In the genomic region with DNA sequence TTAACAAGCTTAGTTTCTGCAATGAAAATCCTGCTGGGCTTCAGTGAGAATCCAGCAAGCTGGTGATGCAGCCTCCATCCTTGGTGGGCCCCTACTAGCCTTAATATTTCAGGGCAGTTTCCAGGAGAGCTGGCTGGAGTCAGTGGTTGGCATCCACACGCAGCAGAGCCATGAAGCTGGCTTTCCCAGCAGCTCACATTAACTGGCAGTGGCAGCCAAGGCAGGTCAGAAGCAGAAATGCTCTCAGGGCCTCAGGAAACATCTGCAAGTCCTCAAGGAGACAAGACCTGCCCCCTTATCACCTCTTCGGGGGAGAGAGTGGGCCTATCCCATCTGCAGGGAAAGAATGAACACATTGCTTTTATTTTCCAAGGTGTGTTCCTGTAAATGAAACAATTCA, we compare ENCODE assay signal across 12 cellular contexts. TPM values are rescaled to one million over a fixed set of nuclear protein-coding genes. Genes with fewer than 3 reads are reported as not detected.
DNase-seq lines count a peak whose midpoint lies in the region; ATAC-seq and TF ChIP-seq lines count a peak whose summit lies in the region.
"Had no signal": no experiment of that assay in that cellular context is flagged by ENCODE, and none has a peak within 500 bp of the region (broad histone marks: within the 10 kb centered on the region; RNA-seq: fewer than 3 reads in every experiment).

No MANE protein-coding gene starts in this region.

- H3K4me3 ChIP-seq in GM23248 (no peak overlapping the region), heart right ventricle (no peak overlapping the region), stomach smooth muscle (ENCODE audit: low read length in 2 of 2) (no peak overlapping the region)

- H3K36me3 Mint-ChIP-seq in T-helper 17 cell (ENCODE audit: low read depth), result no peaks in the 10 kb centered on the region
- H3K36me3 Mint-ChIP-seq: activated CD8-positive, alpha-beta memory T cell treated with anti-CD3 and anti-CD28 coated beads, Interleukin-2, amount 10 ng/mL, durations not matched to agents 7 days and 5 days; activated naive CD4-positive, alpha-beta T cell treated with anti-CD3 and anti-CD28 coated beads, Interleukin-2, amount 50 U/mL, for 72 hours had no signal

- H3K27me3 Mint-ChIP-seq in T-helper 17 cell, result no peaks in the 10 kb centered on the region
- H3K27me3 Mint-ChIP-seq: activated CD8-positive, alpha-beta memory T cell treated with anti-CD3 and anti-CD28 coated beads, Interleukin-2, amount 10 ng/mL, durations not matched to agents 7 days and 5 days; stimulated activated naive B cell treated with anti-CD40 and anti-IgM and Interleukin-4, amounts not matched to agents 10 μg/mL and 1 μg/mL and 100 μg/mL, for 72 hours had no signal

- WGBS in GM23248 (ENCODE audit: low coverage in 1 of 2, low lambda C conversion rate in 2 of 2, missing lambda C conversion rate in 2 of 2), 2 experiments, result 56 to 62% methylated on average over 2 of the region's 2 CpGs
- 24 to 25% methylated on average over 2 of the region's 2 CpGs for WGBS in heart right ventricle, 2 donors

- H3K4me1 ChIP-seq in GM23248 (ENCODE audit: insufficient read depth) (peaks cover 28% of the 10 kb centered on the region), heart right ventricle (peaks cover 2 to 82% (median 16%) of the 10 kb centered on the region in 9 donors), stomach smooth muscle (ENCODE audit: control insufficient read depth, insufficient read depth, low read length) (peaks cover 7% of the 10 kb centered on the region)

- intact Hi-C loops in heart right ventricle (cut with DNase I), result no loop called here

- no peak overlapping the region for H3K4me2 ChIP-seq in GM23248 (ENCODE audit: unreplicated experiment)

- no peaks in the 10 kb centered on the region for H3K9me2 ChIP-seq in GM23248 (ENCODE audit: insufficient read depth)

- H3K27ac ChIP-seq in GM23248 (peak overlapping the region; percentile 14; the same call in 1 of the 2 replicates), heart right ventricle (peak overlapping the region in 5 of 10 donors; percentile 25 to 88 (median 59)), stomach smooth muscle (ENCODE audit: low read length) (peak overlapping the region; percentile 7)

- no peak overlapping the region for H3K4me3 Mint-ChIP-seq in T-helper 17 cell
- H3K4me3 Mint-ChIP-seq: activated CD8-positive, alpha-beta memory T cell treated with anti-CD3 and anti-CD28 coated beads, Interleukin-2, amount 10 ng/mL, durations not matched to agents 7 days and 5 days; stimulated activated naive B cell treated with anti-CD40 and anti-IgM and Interleukin-4, amounts not matched to agents 10 μg/mL and 1 μg/mL and 100 μg/mL, for 72 hours had no signal

- H2AFZ ChIP-seq in GM23248, result no peak overlapping the region

- peak overlapping the region; percentile 24 for H3K27ac Mint-ChIP-seq in T-helper 17 cell
- H3K27ac Mint-ChIP-seq: activated CD8-positive, alpha-beta memory T cell treated with anti-CD3 and anti-CD28 coated beads, Interleukin-2, amount 10 ng/mL, durations not matched to agents 7 days and 5 days; activated naive CD4-positive, alpha-beta T cell treated with anti-CD3 and anti-CD28 coated beads, Interleukin-2, amount 50 U/mL, for 72 hours; stimulated activated naive B cell treated with anti-CD40 and anti-IgM and Interleukin-4, amounts not matched to agents 10 μg/mL and 1 μg/mL and 100 μg/mL, for 72 hours had no signal

- H3K9ac ChIP-seq in GM23248 (no peak overlapping the region), stomach smooth muscle (ENCODE audit: low read length in 2 of 2) (no peak overlapping the region)

- peaks cover 14% of the 10 kb centered on the region for H3F3A ChIP-seq in GM23248 (ENCODE audit: insufficient read depth)

- H3K9me3 ChIP-seq in GM23248 (ENCODE audit: low read depth) (no peaks in the 10 kb centered on the region), T-helper 17 cell (ENCODE audit: control insufficient read depth, low read length, poor library complexity, severe bottlenecking) (no peaks in the 10 kb centered on the region), heart right ventricle (no peaks in the 10 kb centered on the region), stomach smooth muscle (ENCODE audit: control insufficient read depth in 2 of 2, low read length in 2 of 2) (no peaks in the 10 kb centered on the region)

- ATAC-seq in T-helper 17 cell (no peak), heart right ventricle (peak in 5 of 8 donors; percentile 3 to 54 (median 34)), GM21381 (IDR thresholded peaks at IDR 0.05; ENCODE audit: unreplicated experiment) (no peak)
- ATAC-seq: activated CD8-positive, alpha-beta memory T cell treated with anti-CD3 and anti-CD28 coated beads, Interleukin-2, amount 10 ng/mL, durations not matched to agents 7 days and 5 days; activated naive CD4-positive, alpha-beta T cell treated with anti-CD3 and anti-CD28 coated beads, Interleukin-2, amount 50 U/mL, for 72 hours had no signal

- no peaks in the 10 kb centered on the region for H3K36me3 ChIP-seq in GM23248 (ENCODE audit: low read depth)
- no peaks in the 10 kb centered on the region for H3K36me3 ChIP-seq in heart right ventricle
- H3K36me3 ChIP-seq in stomach smooth muscle (ENCODE audit: control insufficient read depth in 2 of 2, insufficient read depth in 2 of 2, low read length in 2 of 2), result no peaks in the 10 kb centered on the region

- in situ Hi-C loops in GM23248 (cut with MboI), result no loop called here

- H3K27me3 ChIP-seq in GM23248 (replicated peaks; ENCODE audit: insufficient read depth) (no peaks in the 10 kb centered on the region), heart right ventricle (no peaks in the 10 kb centered on the region), stomach smooth muscle (ENCODE audit: control insufficient read depth in 1 of 2, insufficient read depth in 2 of 2, low read length in 2 of 2) (no peaks in the 10 kb centered on the region)

- no peaks in the 10 kb centered on the region for H4K20me1 ChIP-seq in GM23248 (ENCODE audit: insufficient read depth)

- DNase-seq in GM23248 (no peak), T-helper 17 cell (no peak), heart right ventricle (no peak), epidermal melanocyte (ENCODE audit: insufficient read length, low spot score) (no peak), HT-29 (ENCODE audit: low spot score) (no peak)
- DNase-seq: activated CD8-positive, alpha-beta memory T cell treated with anti-CD3 and anti-CD28 coated beads, Interleukin-2, amount 10 ng/mL, durations not matched to agents 7 days and 5 days; NCI-H1105 treated with DMSO at 0.1 percent for 48 hours; stimulated activated CD4-positive, alpha-beta T cell treated with anti-CD3 and anti-CD28 coated beads, Interleukin-4, amount 100 ng/mL, for 1 hour; stimulated activated naive B cell treated with anti-CD40 and anti-IgM and Interleukin-4, amounts not matched to agents 10 μg/mL and 1 μg/mL and 100 μg/mL, for 72 hours had no signal

- no peak for TF ChIP-seq CTCF in heart right ventricle (IDR thresholded peaks at IDR 0.05)

- no peaks in the 10 kb centered on the region for H3K79me2 ChIP-seq in GM23248 (ENCODE audit: insufficient read depth)

- H3K4me1 Mint-ChIP-seq in T-helper 17 cell, result no peaks in the 10 kb centered on the region

RNA-seq across cellular contexts. Expression of a gene that starts 20.7 kb away (rescaled TPM):
- 3.8 and 4.2 TPM in 2 replicates for total RNA-seq in GM23248 (2014; rRNA removed; shearing (Covaris generic))
- polyA plus RNA-seq in GM23248 (2016; fragmentation: Nextera tagmentation; extraction: Ambion mirVana), result 2.1 and 2.3 TPM in 2 replicates
- 10 to 100 TPM in 1 of 2 donors, 1 to 10 TPM in 1; 9.9 to 10.2 TPM for total RNA-seq in T-helper 17 cell
- 10 to 100 TPM in 5 of 10 donors, 1 to 10 TPM in 5; 5.2 to 39.1 (median 9.6) TPM for total RNA-seq in heart right ventricle
- 1 to 10 TPM; 3.0 TPM for polyA plus RNA-seq in heart right ventricle
- total RNA-seq in HT-29 (2014; rRNA removed; shearing (Covaris generic)), result 2.3 and 2.4 TPM in 2 replicates

RNA-seq across cellular contexts. Expression of a gene that starts 58.2 kb away (rescaled TPM):
- total RNA-seq in GM23248 (2014; rRNA removed; shearing (Covaris generic)), result 18.3 and 23.7 TPM in 2 replicates
- polyA plus RNA-seq in GM23248 (2016; fragmentation: Nextera tagmentation; extraction: Ambion mirVana) (45.5 and 47.1 TPM in 2 replicates), heart right ventricle (10 to 100 TPM in 1 of 2 donors, 1 to 10 TPM in 1; 7.5 to 14.8 TPM)
- total RNA-seq in T-helper 17 cell (10 to 100 TPM; 60.6 to 71.2 TPM), heart right ventricle (10 to 100 TPM; 38.7 to 52.0 (median 46.1) TPM)
- 26.7 and 36.2 TPM in 2 replicates for total RNA-seq in HT-29 (2014; rRNA removed; shearing (Covaris generic))

Comparison
In these comparisons a context has a peak if more than half of its experiments do, and no peak if none do; other contexts are left out.
1. ATAC-seq: peak in heart right ventricle (5 of 8); none in T-helper 17 cell (single experiment) and GM21381 (single experiment).